ENCODE assay signal across 12 cellular contexts in the genomic region with DNA sequence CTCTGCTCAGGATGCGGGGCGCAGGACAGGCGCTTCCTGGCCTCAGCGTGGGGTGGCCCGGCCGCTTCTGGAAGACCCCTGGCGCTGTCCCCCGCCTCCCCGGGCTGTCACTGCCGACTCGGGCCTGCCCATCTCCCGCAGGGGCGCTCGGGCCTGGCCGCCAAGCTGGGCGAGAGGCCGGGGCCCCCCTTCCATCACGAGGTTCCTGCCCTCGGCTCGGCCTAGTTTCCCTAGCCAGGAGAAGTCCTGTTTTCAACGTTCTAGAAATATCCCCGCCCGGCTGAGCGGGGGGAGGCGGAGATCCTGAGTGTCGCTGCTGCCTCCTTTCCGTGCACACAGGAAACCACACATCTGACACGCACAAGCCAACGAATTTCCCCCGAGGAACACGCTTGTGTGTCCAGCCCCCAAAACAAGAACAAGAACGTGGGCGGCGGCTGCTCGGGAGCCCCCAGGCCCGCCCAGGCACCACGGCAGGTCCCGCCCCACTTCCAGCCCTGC. TPM values are rescaled to one million over a fixed set of nuclear protein-coding genes. Genes with fewer than 3 reads are reported as not detected.
DNase-seq lines count a peak whose midpoint lies in the region; ATAC-seq lines count a peak whose summit lies in the region.
"Had no signal": no experiment of that assay in that cellular context is flagged by ENCODE, and none has a peak within 500 bp of the region (broad histone marks: within the 10 kb centered on the region; RNA-seq: fewer than 3 reads in every experiment).

No MANE protein-coding gene starts in this region.

- no peak for DNase-seq in Right ventricle myocardium superior
- no peak for DNase-seq in cardiac septum (ENCODE audit: low spot score)
- peak; percentile 15 for DNase-seq in activated T-cell treated with anti-CD3 and anti-CD28 coated beads, Interleukin-2, amount 50 U/mL, for 4 hours
- DNase-seq in iPS-NIHi11 (ENCODE audit: low spot score), result peak; percentile 61
- no peak for DNase-seq in NCI-H1436 (lab: John Stamatoyannopoulos, UW)
- DNase-seq: T1000 had no signal

- WGBS in thymus, result 12% methylated on average over 38 of the region's 38 CpGs

- intact Hi-C loops in Right ventricle myocardium superior (cut with DNase I), result no loop called here
- intact Hi-C loops in cardiac septum (cut with DNase I), result no loop called here

- no peaks in the 10 kb centered on the region for H3K4me1 ChIP-seq in thymus (ENCODE audit: control insufficient read depth, insufficient read depth, low read length)

- no peak overlapping the region for H3K27ac ChIP-seq in thymus (ENCODE audit: low read depth)

- peaks cover 11% of the 10 kb centered on the region for H3K27me3 ChIP-seq in thymus (ENCODE audit: control insufficient read depth, insufficient read depth)

- peak overlapping the region; percentile 27 for H3K4me3 ChIP-seq in thymus (ENCODE audit: low read length)

- no peaks in the 10 kb centered on the region for H3K36me3 ChIP-seq in thymus (ENCODE audit: control insufficient read depth, insufficient read depth)

- peak overlapping the region; percentile 69 for H3K4me3 Mint-ChIP-seq in activated T-cell treated with anti-CD3 and anti-CD28 coated beads, Interleukin-2, amount 50 U/mL, for 4 hours

- peak; percentile 27 for ATAC-seq in Right ventricle myocardium superior (ENCODE audit: poor library complexity)
- ATAC-seq in activated T-cell treated with anti-CD3 and anti-CD28 coated beads, Interleukin-2, amount 50 U/mL, for 4 hours, result peak; percentile 48 to 68
- ATAC-seq in HG03378 (IDR thresholded peaks at IDR 0.05; ENCODE audit: unreplicated experiment), result no peak
- ATAC-seq in HG02759 (IDR thresholded peaks at IDR 0.05; ENCODE audit: unreplicated experiment), result no peak

- H3K9me3 ChIP-seq in thymus (ENCODE audit: control insufficient read depth), result no peaks in the 10 kb centered on the region

- H3K9me3 Mint-ChIP-seq in activated T-cell treated with anti-CD3 and anti-CD28 coated beads, Interleukin-2, amount 50 U/mL, for 4 hours, result no peaks in the 10 kb centered on the region

- H3K4me1 Mint-ChIP-seq in activated T-cell treated with anti-CD3 and anti-CD28 coated beads, Interleukin-2, amount 50 U/mL, for 4 hours (ENCODE audit: low read depth), result peaks cover 7% of the 10 kb centered on the region

- no peaks in the 10 kb centered on the region for H3K36me3 Mint-ChIP-seq in activated T-cell treated with anti-CD3 and anti-CD28 coated beads, Interleukin-2, amount 50 U/mL, for 4 hours (ENCODE audit: insufficient read depth)

- peaks cover 27% of the 10 kb centered on the region for H3K27me3 Mint-ChIP-seq in activated T-cell treated with anti-CD3 and anti-CD28 coated beads, Interleukin-2, amount 50 U/mL, for 4 hours (ENCODE audit: low read depth)

RNA-seq across cellular contexts. Expression of a gene that starts 33.7 kb away (rescaled TPM):
- 12.7 TPM for total RNA-seq in Right ventricle myocardium superior
- total RNA-seq in cardiac septum, result 15.9 TPM
- 10 to 100 TPM; 81.1 to 92.3 (median 84.4) TPM for total RNA-seq in activated T-cell treated with anti-CD3 and anti-CD28 coated beads, Interleukin-2, amount 50 U/mL, for 4 hours
- 104 TPM for polyA plus RNA-seq in thymus

RNA-seq across cellular contexts. Expression of a gene that starts 52.7 kb away (rescaled TPM):
- total RNA-seq in Right ventricle myocardium superior (0.05 TPM), cardiac septum (0.05 TPM)
- total RNA-seq in activated T-cell treated with anti-CD3 and anti-CD28 coated beads, Interleukin-2, amount 50 U/mL, for 4 hours, result under 1 TPM in 1 of 3 donors, not detected in 2; 0.05 TPM
- polyA plus RNA-seq in thymus, result 0.02 TPM
- total RNA-seq: astrocyte, renal cortical epithelial cell had no signal
- polyA plus RNA-seq: liver had no signal

Comparison
In these comparisons a context has a peak if more than half of its experiments do, and no peak if none do; other contexts are left out.
1. ATAC-seq: peak in Right ventricle myocardium superior (single experiment) and activated T-cell treated with anti-CD3 and anti-CD28 coated beads, Interleukin-2, amount 50 U/mL, for 4 hours (2 of 2); none in HG03378 (single experiment) and HG02759 (single experiment).
2. DNase-seq: peak in activated T-cell treated with anti-CD3 and anti-CD28 coated beads, Interleukin-2, amount 50 U/mL, for 4 hours (single experiment) and iPS-NIHi11 (single experiment); none in Right ventricle myocardium superior (single experiment), cardiac septum (single experiment) and NCI-H1436 (single experiment).